In genomic region chr2:142531375-142531774, GRCh38 we compare ENCODE assay signal across 26 cellular contexts.
DNase-seq lines count a peak whose midpoint lies in the region.
"Had no signal": no experiment of that assay in that cellular context is flagged by ENCODE, and none has a peak within 500 bp of the region (broad histone marks: within the 10 kb centered on the region; RNA-seq: fewer than 3 reads in every experiment).

No MANE protein-coding gene starts in this region.

- DNase-seq in A172 (ENCODE audit: low spot score), result peak; percentile 85
- peak; percentile 58 for DNase-seq in HT-29 (ENCODE audit: low spot score)
- peak; percentile 20 for DNase-seq in astrocyte of the hippocampus (ENCODE audit: low read depth, low spot score)
- DNase-seq in iris pigment epithelial cell (ENCODE audit: low read depth), result peak; percentile 61
- DNase-seq in caudate nucleus (lab: John Stamatoyannopoulos, UW), result no peak
- no peak for DNase-seq in NCI-H1694 (lab: John Stamatoyannopoulos, UW)
- no peak for DNase-seq in NCI-H187 (lab: John Stamatoyannopoulos, UW)
- no peak for DNase-seq in NOMO-1 (lab: John Stamatoyannopoulos, UW; ENCODE audit: unreplicated experiment in 2 of 2)
- DNase-seq: activated CD4-positive, alpha-beta memory T cell treated with anti-CD3 and anti-CD28 coated beads, Interleukin-2, amount 10 ng/mL, durations not matched to agents 7 days and 5 days; activated CD4-positive, CD25-positive, alpha-beta regulatory T cell treated with anti-CD3 and anti-CD28 coated beads, Interleukin-2, amount 50 U/mL, for 72 hours; activated effector memory CD4-positive, alpha-beta T cell treated with Interleukin-2 at 50 U/mL for 16 hours; activated naive CD8-positive, alpha-beta T cell treated with anti-CD3 and anti-CD28 coated beads, Interleukin-2, amount 10 ng/mL, durations not matched to agents 7 days and 5 days; body of pancreas; CD4-positive, alpha-beta T cell; effector memory CD8-positive, alpha-beta T cell; esophagus squamous epithelium; H7; left cardiac atrium; MM.1S; NCI-H1417; NCI-H510A treated with DMSO at 0.1 percent for 48 hours; NK-92 treated with Interleukin-12 subunit alpha and Interleukin-12 subunit beta, amount 100 ng/mL, for 24 hours; psoas muscle; SJCRH30; upper lobe of left lung had no signal

- H3K27ac ChIP-seq in caudate nucleus (ENCODE audit: low read depth, low read length), result no peak overlapping the region
- H3K27ac ChIP-seq: 22Rv1, body of pancreas, esophagus squamous epithelium, psoas muscle, SJCRH30, upper lobe of left lung had no signal

Comparison
In these comparisons a context has a peak if more than half of its experiments do, and no peak if none do; other contexts are left out.
1. DNase-seq: peak in A172 (single experiment), HT-29 (single experiment), astrocyte of the hippocampus (single experiment) and iris pigment epithelial cell (single experiment); none in caudate nucleus (0 of 61), NCI-H1694 (single experiment), NCI-H187 (0 of 2) and NOMO-1 (0 of 2).